In genomic region chr3:196988241-196989029, GRCh38 we compare ENCODE assay signal across 1 cellular context.
TF ChIP-seq lines count a peak whose summit lies in the region.

No MANE protein-coding gene starts in this region.

TF ChIP-seq in K562, 482 proteins besides CTCF, POLR2A, EP300 and RAD21 (continued from another document and continues in another):
- TF ChIP-seq PBX2 (CRISPR knock-in tag; IDR thresholded peaks at IDR 0.05; ENCODE audit: low read depth), result no peak
- TF ChIP-seq PBX2 (tag; conservative IDR thresholded peaks at IDR 0.05; ENCODE audit: low read depth), result 0 out of 2 replicates have a peak, but pooled peaks have one; percentile 34
- no peak for TF ChIP-seq ID3 (CRISPR knock-in tag; IDR thresholded peaks at IDR 0.05)
- peak; percentile 84 for TF ChIP-seq ID3 (tag; IDR thresholded peaks at IDR 0.05)
- peak; percentile 74 for TF ChIP-seq JUND (IDR thresholded peaks at IDR 0.05; ENCODE audit: borderline replicate concordance, low read depth, low read length)
- TF ChIP-seq JUND (tag; IDR thresholded peaks at IDR 0.05; ENCODE audit: borderline replicate concordance, low read depth, low read length), result no peak; the same call in 2 of the 3 replicates
- TF ChIP-seq MAX (CRISPR knock-in tag; IDR thresholded peaks at IDR 0.05), result peak; percentile 91
- peak; percentile 39; the same call in 1 of the 2 replicates for TF ChIP-seq CREB3L1 (IDR thresholded peaks at IDR 0.05; ENCODE audit: borderline replicate concordance, low read depth)
- TF ChIP-seq ATF2 (CRISPR knock-in tag; IDR thresholded peaks at IDR 0.05), result no peak
- no peak for TF ChIP-seq E2F5 (CRISPR knock-in tag; IDR thresholded peaks at IDR 0.05)
- TF ChIP-seq HNRNPUL1 (IDR thresholded peaks at IDR 0.05; ENCODE audit: low read length), result no peak
- no peak for TF ChIP-seq ZNF384 (IDR thresholded peaks at IDR 0.05; ENCODE audit: low read depth, low read length)
- TF ChIP-seq ZC3H8 (IDR thresholded peaks at IDR 0.05), result no peak
- TF ChIP-seq ZNF133 (CRISPR knock-in tag; IDR thresholded peaks at IDR 0.05), result 0 out of 2 replicates have a peak, but pooled peaks have one; percentile 12
- peak; percentile 77 for TF ChIP-seq ADNP (tag; IDR thresholded peaks at IDR 0.05)
- TF ChIP-seq DNMT1 (IDR thresholded peaks at IDR 0.05), result no peak
- TF ChIP-seq ZBTB49 (CRISPR knock-in tag; IDR thresholded peaks at IDR 0.05; ENCODE audit: borderline replicate concordance), result no peak
- TF ChIP-seq MLX (CRISPR knock-in tag; conservative IDR thresholded peaks at IDR 0.05), result no peak
- 0 out of 2 replicates have a peak, but pooled peaks have one; percentile 27 for TF ChIP-seq XRCC5 (IDR thresholded peaks at IDR 0.05; ENCODE audit: low read depth, low read length)
- TF ChIP-seq PPARD (CRISPR knock-in tag; IDR thresholded peaks at IDR 0.05), result no peak
- no peak for TF ChIP-seq NFYB (IDR thresholded peaks at IDR 0.05; ENCODE audit: extremely low read depth, insufficient read length)
- TF ChIP-seq GMEB1 (CRISPR knock-in tag; IDR thresholded peaks at IDR 0.05), result peak; percentile 5; the same call in 1 of the 2 replicates
- no peak for TF ChIP-seq XRCC4 (IDR thresholded peaks at IDR 0.05; ENCODE audit: extremely low read depth, insufficient read depth, insufficient read length)
- TF ChIP-seq STAT5A (IDR thresholded peaks at IDR 0.05; ENCODE audit: borderline replicate concordance, low read length), result peak; percentile 96
- no peak for TF ChIP-seq TBP (optimal IDR thresholded peaks at IDR 0.05; ENCODE audit: low read depth, low read length)
- no peak for TF ChIP-seq ZNF311 (CRISPR knock-in tag; IDR thresholded peaks at IDR 0.05)
- peak; percentile 85; the same call in 1 of the 2 replicates for TF ChIP-seq ZNF668 (CRISPR knock-in tag; IDR thresholded peaks at IDR 0.05)
- TF ChIP-seq RNF2 (IDR thresholded peaks at IDR 0.05), result peak; percentile 77
- no peak; the same call in 1 of the 2 replicates for TF ChIP-seq STAT6 (CRISPR knock-in tag; IDR thresholded peaks at IDR 0.05)
- no peak for TF ChIP-seq NCOA6 (IDR thresholded peaks at IDR 0.05)
- no peak for TF ChIP-seq ZFP1 (CRISPR knock-in tag; IDR thresholded peaks at IDR 0.05)
- TF ChIP-seq POU5F1 (IDR thresholded peaks at IDR 0.05; ENCODE audit: borderline replicate concordance, low read depth, low read length, partially characterized antibody), result no peak
- TF ChIP-seq ZNF197 (CRISPR knock-in tag; IDR thresholded peaks at IDR 0.05; ENCODE audit: low read depth), result peak; percentile 65; the same call in 1 of the 2 replicates
- no peak for TF ChIP-seq MBD2 (IDR thresholded peaks at IDR 0.05; ENCODE audit: borderline replicate concordance, low read depth)
- no peak for TF ChIP-seq THAP12 (CRISPR knock-in tag; IDR thresholded peaks at IDR 0.05)
- TF ChIP-seq CREM (IDR thresholded peaks at IDR 0.05; ENCODE audit: low read depth), result peak; percentile 72
- TF ChIP-seq ETV6 (IDR thresholded peaks at IDR 0.05; ENCODE audit: borderline replicate concordance in 1 of 2, low read depth in 2 of 2, low read length in 1 of 2), result 0 out of 4 replicates have a peak, but pooled peaks of 1 of the 2 experiments have one; percentile 51
- no peak for TF ChIP-seq ETV6 (CRISPR knock-in tag; IDR thresholded peaks at IDR 0.05; ENCODE audit: borderline replicate concordance)
- TF ChIP-seq CXXC5 (CRISPR knock-in tag; IDR thresholded peaks at IDR 0.05), result peak; percentile 96
- TF ChIP-seq HDGF (IDR thresholded peaks at IDR 0.05), result peak; percentile 86; the same call in 1 of the 2 replicates
- peak; percentile 64 for TF ChIP-seq TOE1 (IDR thresholded peaks at IDR 0.05; ENCODE audit: borderline replicate concordance)
- no peak for TF ChIP-seq TOE1 (CRISPR knock-in tag; IDR thresholded peaks at IDR 0.05; ENCODE audit: borderline replicate concordance, low read depth)
- no peak for TF ChIP-seq FOXP4 (CRISPR knock-in tag; IDR thresholded peaks at IDR 0.05; ENCODE audit: borderline replicate concordance)
